8 cellular contexts compared by ENCODE assay signal in genomic region chr1:80668370-80668769, GRCh38.
"Had no signal": no experiment of that assay in that cellular context is flagged by ENCODE, and none has a peak within 500 bp of the region (broad histone marks: within the 10 kb centered on the region; RNA-seq: fewer than 3 reads in every experiment).

No MANE protein-coding gene starts in this region.

- H3K27me3 Mint-ChIP-seq: IgD-negative memory B cell had no signal

- H3K9me3 Mint-ChIP-seq: GM23338, IgD-negative memory B cell had no signal

- H3K4me3 ChIP-seq: GM23338, HAP-1 had no signal

- H2AFZ ChIP-seq: GM23338 had no signal

- H3K4me3 Mint-ChIP-seq: GM23338, HFFc6, IgD-negative memory B cell had no signal

- DNase-seq: H7, HFFc6, KG1 had no signal

- H3K27ac ChIP-seq: HL-60 had no signal

- H3K36me3 ChIP-seq: HAP-1 had no signal

- H3K4me1 Mint-ChIP-seq: IgD-negative memory B cell had no signal

- H3K36me3 Mint-ChIP-seq: IgD-negative memory B cell had no signal

- ATAC-seq: GM23338, HCT116 had no signal

- H3K27ac Mint-ChIP-seq: HFFc6, IgD-negative memory B cell had no signal

- H3K9me3 ChIP-seq: HAP-1 had no signal

- H3K4me2 ChIP-seq: GM23338 had no signal
